In genomic region chr5:74766348-74766886, GRCh38 we compare ENCODE assay signal across 7 cellular contexts. TPM values are rescaled to one million over a fixed set of nuclear protein-coding genes. Genes with fewer than 3 reads are reported as not detected.
A peak's percentile ranks its signal among the peaks of the same experiment; 100 is the strongest.
DNase-seq lines count a peak whose midpoint lies in the region; ATAC-seq and TF ChIP-seq lines count a peak whose summit lies in the region.

No MANE protein-coding gene starts in this region.

- H3K27ac ChIP-seq in coronary artery, result peak overlapping the region; percentile 66 to 87
- peak overlapping the region in 2 of 3 donors; percentile 76 to 79 for H3K27ac ChIP-seq in thyroid gland

- DNase-seq in ELF-1 (ENCODE audit: low read depth, low spot score) (peak; percentile 14), SHP77 treated with DMSO at 0.1 percent for 48 hours (lab: John Stamatoyannopoulos, UW) (peak; percentile 11), coronary artery (ENCODE audit: low spot score) (no peak), lower leg skin (ENCODE audit: low spot score in 2 of 2) (no peak), thyroid gland (no peak)

- ATAC-seq in GM19463 (IDR thresholded peaks at IDR 0.05; ENCODE audit: unreplicated experiment) (peak; percentile 36), HG03571 (IDR thresholded peaks at IDR 0.05; ENCODE audit: unreplicated experiment) (peak; percentile 42)

- intact Hi-C loops in lower leg skin (cut with DNase I; ENCODE audit: low total_unique reads) (no loop called here), thyroid gland (cut with DNase I) (loop anchor here (5.0 kb wide), 1 partner anchor 151 kb away; no protein-coding TSS in a partner anchor)

- peaks cover 19 to 25% of the 10 kb centered on the region in 2 donors for H3K36me3 ChIP-seq in thyroid gland

- WGBS in lower leg skin, 2 donors, result 0 to 1% methylated on average over 15 of the region's 15 CpGs
- 0 to 1% methylated on average over 14 to 15 of the region's 15 CpGs for WGBS in thyroid gland, 2 donors

- H3K4me3 ChIP-seq in coronary artery, result peak overlapping the region; percentile 96
- peak overlapping the region; percentile 97 for H3K4me3 ChIP-seq in lower leg skin (ENCODE audit: low read depth, poor library complexity, severe bottlenecking)
- peak overlapping the region; percentile 73 to 90 (median 87) for H3K4me3 ChIP-seq in thyroid gland (replicated peaks in 1 of 3)

- TF ChIP-seq CTCF in coronary artery (IDR thresholded peaks at IDR 0.05) (no peak), lower leg skin (IDR thresholded peaks at IDR 0.05) (no peak), thyroid gland (IDR thresholded peaks at IDR 0.05) (peak; percentile 35 to 57 (median 45))

- H3K27me3 ChIP-seq in thyroid gland, result no peaks in the 10 kb centered on the region

- TF ChIP-seq POLR2A in lower leg skin (IDR thresholded peaks at IDR 0.05) (no peak), thyroid gland (IDR thresholded peaks at IDR 0.05) (no peak)

- peaks cover 19 to 25% of the 10 kb centered on the region in 2 donors for H3K4me1 ChIP-seq in thyroid gland

- H3K9me3 ChIP-seq in thyroid gland, result no peaks in the 10 kb centered on the region

RNA-seq across cellular contexts. Expression of gene GFM2, which starts 0.5 kb away (rescaled TPM):
- 10 to 100 TPM; 16.7 to 19.9 (median 19.6) TPM for total RNA-seq in lower leg skin
- 10 to 100 TPM; 26.5 to 49.0 (median 32.8) TPM for total RNA-seq in thyroid gland

RNA-seq across cellular contexts. Expression of gene NSA2, which starts 0.6 kb away (rescaled TPM):
- total RNA-seq in lower leg skin (100 to 1,000 TPM in 1 of 4 donors, 10 to 100 TPM in 3; 78.0 to 128 (median 85.3) TPM), thyroid gland (100 to 1,000 TPM in 2 of 4 donors, 10 to 100 TPM in 2; 75.3 to 228 (median 93.0) TPM)

Comparison
In these comparisons a context has a peak if more than half of its experiments do, and no peak if none do; other contexts are left out.
1. DNase-seq: peak in ELF-1 (single experiment) and SHP77 treated with DMSO at 0.1 percent for 48 hours (single experiment); none in coronary artery (single experiment), lower leg skin (0 of 2) and thyroid gland (0 of 2).
2. CTCF ChIP-seq: peak in thyroid gland (6 of 6); none in coronary artery (single experiment) and lower leg skin (0 of 3).
3. Peak in every context shown above with its lines, with median percentiles within 50 percentile points of each other: H3K4me3 ChIP-seq.